Comparison of ENCODE assay signal across 13 cellular contexts in the genomic region with DNA sequence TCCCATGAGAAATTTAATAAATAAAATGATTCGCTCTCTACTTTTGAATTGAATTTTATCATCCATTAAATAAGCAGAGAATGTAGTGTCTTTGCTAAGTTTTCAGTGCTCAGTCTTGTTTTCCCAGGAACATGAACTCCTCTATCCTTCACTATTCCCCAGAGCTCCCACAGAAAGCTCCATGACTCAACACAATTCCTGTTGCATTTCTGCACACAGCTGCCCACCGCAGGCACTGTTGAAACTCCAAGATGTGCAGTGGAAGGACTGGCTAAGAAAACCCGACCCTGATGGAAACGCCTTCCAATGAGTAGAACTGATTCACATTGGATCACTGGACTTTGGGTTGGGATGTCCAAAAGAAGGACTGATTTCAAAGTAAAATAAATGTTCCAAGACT.
A peak's percentile ranks its signal among the peaks of the same experiment; 100 is the strongest.
DNase-seq lines count a peak whose midpoint lies in the region; ATAC-seq and TF ChIP-seq lines count a peak whose summit lies in the region.
"Had no signal": no experiment of that assay in that cellular context is flagged by ENCODE, and none has a peak within 500 bp of the region (broad histone marks: within the 10 kb centered on the region; RNA-seq: fewer than 3 reads in every experiment).

No MANE protein-coding gene starts in this region.

- no peaks in the 10 kb centered on the region for H3K36me3 ChIP-seq in right atrium auricular region
- H3K36me3 ChIP-seq: thoracic aorta had no signal

- intact Hi-C loops in Right ventricle myocardium superior (cut with DNase I) (no loop called here), left ventricle myocardium superior (cut with micrococcal nuclease) (no loop called here)

- H3K27me3 ChIP-seq in right atrium auricular region, result no peaks in the 10 kb centered on the region

- H3K27ac ChIP-seq in right atrium auricular region, result no peak overlapping the region
- H3K27ac ChIP-seq: parathyroid adenoma, SK-N-MC, thoracic aorta, VCaP had no signal

- no peaks in the 10 kb centered on the region for H3K9me3 ChIP-seq in right atrium auricular region
- H3K9me3 ChIP-seq: thoracic aorta had no signal

- no peak for DNase-seq in Right ventricle myocardium superior
- DNase-seq in right atrium auricular region (ENCODE audit: low spot score), result no peak
- peak; percentile 92 for DNase-seq in amniotic epithelial cell (ENCODE audit: low read depth)
- DNase-seq in left ventricle myocardium superior, result no peak
- DNase-seq in NCI-H1694 treated with DMSO at 0.1 percent for 48 hours (lab: John Stamatoyannopoulos, UW), result no peak
- DNase-seq in amygdala (lab: John Stamatoyannopoulos, UW), result no peak
- DNase-seq in NCI-H2196 (lab: John Stamatoyannopoulos, UW; ENCODE audit: unreplicated experiment), result no peak
- DNase-seq: midbrain had no signal

- peaks cover 0 to 6% of the 10 kb centered on the region in 2 donors for H3K4me1 ChIP-seq in right atrium auricular region
- H3K4me1 ChIP-seq: parathyroid adenoma had no signal

- peak; percentile 79 for ATAC-seq in Right ventricle myocardium superior (ENCODE audit: poor library complexity)
- ATAC-seq in left ventricle myocardium superior, result peak; percentile 81
- ATAC-seq in HG03439 (IDR thresholded peaks at IDR 0.05; ENCODE audit: unreplicated experiment), result no peak

- no peak for TF ChIP-seq CTCF in right atrium auricular region (IDR thresholded peaks at IDR 0.05)

- H3K4me3 ChIP-seq in right atrium auricular region, result no peak overlapping the region
- H3K4me3 ChIP-seq: SK-N-MC, thoracic aorta had no signal
